In the genomic region with DNA sequence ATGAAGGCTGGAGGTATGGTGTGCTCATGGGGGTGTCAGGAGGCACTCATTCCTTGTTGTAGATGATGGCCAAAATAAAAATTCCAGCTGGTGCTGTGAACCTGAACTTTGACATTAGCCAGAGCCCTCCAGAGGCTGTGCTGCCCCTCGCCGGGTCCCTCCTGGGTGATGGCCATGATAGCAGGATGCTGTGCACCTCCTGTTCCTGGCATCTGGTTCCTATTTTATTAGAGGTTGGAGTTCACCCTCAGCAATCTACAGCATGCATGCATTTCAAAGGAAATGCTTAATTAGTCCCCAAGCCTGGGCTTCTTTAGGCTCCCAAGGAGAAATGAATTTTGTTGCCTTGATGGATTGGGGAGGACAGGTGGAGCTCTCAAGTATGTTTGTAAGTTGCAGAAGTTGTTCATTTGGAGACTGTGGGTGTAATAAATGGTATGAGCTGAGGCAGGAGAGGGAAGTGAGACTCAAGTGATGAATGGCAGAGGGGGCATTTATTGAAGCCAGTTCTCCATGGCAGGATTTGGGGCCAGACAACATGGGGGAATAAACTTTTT, we compare ENCODE assay signal across 27 cellular contexts.
DNase-seq lines count a peak whose midpoint lies in the region; ATAC-seq and TF ChIP-seq lines count a peak whose summit lies in the region.
"Had no signal": no experiment of that assay in that cellular context is flagged by ENCODE, and none has a peak within 500 bp of the region (broad histone marks: within the 10 kb centered on the region; RNA-seq: fewer than 3 reads in every experiment).

No MANE protein-coding gene starts in this region.

- H3K9ac ChIP-seq in endodermal cell (ENCODE audit: extremely low read depth, low read length, poor library complexity, severe bottlenecking), result no peak overlapping the region
- H3K9ac ChIP-seq: BLaER1 treated with 17β-estradiol and CSF1 and Interleukin-3, amounts not matched to agents 10 nM and 100 nM had no signal

- H3K4me3 Mint-ChIP-seq in endodermal cell (no peak overlapping the region), progenitor cell of endocrine pancreas (ENCODE audit: low read depth) (no peak overlapping the region)
- H3K4me3 Mint-ChIP-seq: CD4-positive, alpha-beta memory T cell had no signal

- H3K9me3 ChIP-seq in endodermal cell (ENCODE audit: control insufficient read depth, low read length), result no peaks in the 10 kb centered on the region
- H3K9me3 ChIP-seq: BLaER1 treated with 17β-estradiol and CSF1 and Interleukin-3, amounts not matched to agents 10 nM and 100 nM; Caco-2; MG63 had no signal

- no peaks in the 10 kb centered on the region for H3K36me3 ChIP-seq in endodermal cell (ENCODE audit: control insufficient read depth, insufficient read depth, low read length)
- H3K36me3 ChIP-seq: BLaER1 treated with 17β-estradiol and CSF1 and Interleukin-3, amounts not matched to agents 10 nM and 100 nM; MG63 had no signal

- H3K4me3 ChIP-seq in endodermal cell (ENCODE audit: low read length), result no peak overlapping the region
- H3K4me3 ChIP-seq: BLaER1 treated with 17β-estradiol and CSF1 and Interleukin-3, amounts not matched to agents 10 nM and 100 nM; K562; MG63; SK-N-MC had no signal

- H3K27ac Mint-ChIP-seq in endodermal cell, result no peak overlapping the region
- peak overlapping the region; percentile 38 for H3K27ac Mint-ChIP-seq in progenitor cell of endocrine pancreas
- H3K27ac Mint-ChIP-seq: CD4-positive, alpha-beta memory T cell had no signal

- H3K4me1 Mint-ChIP-seq in endodermal cell (peaks cover 17% of the 10 kb centered on the region), progenitor cell of endocrine pancreas (ENCODE audit: low read depth) (peaks cover 11% of the 10 kb centered on the region)
- H3K4me1 Mint-ChIP-seq: CD4-positive, alpha-beta memory T cell had no signal

- no peak for TF ChIP-seq CTCF in endodermal cell (conservative IDR thresholded peaks at IDR 0.05)
- TF ChIP-seq CTCF in progenitor cell of endocrine pancreas (IDR thresholded peaks at IDR 0.05; ENCODE audit: unreplicated experiment), result no peak

- peak overlapping the region; percentile 44 for H3K27ac ChIP-seq in endodermal cell (ENCODE audit: low read depth, low read length)
- H3K27ac ChIP-seq: BLaER1 treated with 17β-estradiol and CSF1 and Interleukin-3, amounts not matched to agents 10 nM and 100 nM; HL-60; SK-N-MC had no signal

- no peaks in the 10 kb centered on the region for H3K27me3 ChIP-seq in endodermal cell (ENCODE audit: control insufficient read depth, insufficient read depth, low read length, poor library complexity, severe bottlenecking)
- H3K27me3 ChIP-seq: BLaER1 treated with 17β-estradiol and CSF1 and Interleukin-3, amounts not matched to agents 10 nM and 100 nM; MG63 had no signal

- H3K27me3 Mint-ChIP-seq in endodermal cell (ENCODE audit: insufficient read depth) (peaks cover 2% of the 10 kb centered on the region), progenitor cell of endocrine pancreas (peaks cover 80% of the 10 kb centered on the region)
- H3K27me3 Mint-ChIP-seq: CD4-positive, alpha-beta memory T cell had no signal

- peak; percentile 16 for DNase-seq in EH (ENCODE audit: low read depth)
- peak; percentile 49 for DNase-seq in NCI-H69 (lab: John Stamatoyannopoulos, UW)
- no peak for DNase-seq in endodermal cell
- no peak for DNase-seq in progenitor cell of endocrine pancreas (ENCODE audit: low spot score, unreplicated experiment)
- DNase-seq in mesenteric fat pad (ENCODE audit: low spot score), result no peak
- DNase-seq: ACHN; Caco-2; CD4-positive, alpha-beta memory T cell; DMS153; GDM1; MG63; NCI-H1092 treated with DMSO at 0.1 percent for 48 hours; NCI-H146; NCI-H2029; NCI-H2227 treated with DMSO at 0.1 percent for 48 hours; NCI-H510A; NCI-H774; NK-92 treated with Interleukin-12 subunit alpha and Interleukin-12 subunit beta, amount 100 ng/mL, for 24 hours; OCI-M1 had no signal

- H3K9me3 Mint-ChIP-seq in endodermal cell, result no peaks in the 10 kb centered on the region
- no peaks in the 10 kb centered on the region for H3K9me3 Mint-ChIP-seq in progenitor cell of endocrine pancreas (ENCODE audit: low read depth)
- H3K9me3 Mint-ChIP-seq: CD4-positive, alpha-beta memory T cell had no signal

- peaks cover 6% of the 10 kb centered on the region for H3K4me1 ChIP-seq in endodermal cell (ENCODE audit: control insufficient read depth, insufficient read depth, low read length)

- ATAC-seq in HG03159 (IDR thresholded peaks at IDR 0.05; ENCODE audit: unreplicated experiment) (no peak), HG02852 (IDR thresholded peaks at IDR 0.05; ENCODE audit: unreplicated experiment) (no peak)
- ATAC-seq: HCT116, HepG2, K562 had no signal

- WGBS in endodermal cell (ENCODE audit: insufficient coverage in 1 of 2, insufficient read length in 1 of 2), 2 experiments, result 93 to 94% methylated on average over 2 of the region's 2 CpGs

- H3K36me3 Mint-ChIP-seq in endodermal cell (ENCODE audit: low read depth) (no peaks in the 10 kb centered on the region), progenitor cell of endocrine pancreas (ENCODE audit: insufficient read depth) (no peaks in the 10 kb centered on the region)
- H3K36me3 Mint-ChIP-seq: CD4-positive, alpha-beta memory T cell had no signal

Comparison
In these comparisons a context has a peak if more than half of its experiments do, and no peak if none do; other contexts are left out.
1. DNase-seq: peak in EH (single experiment) and NCI-H69 (single experiment); none in endodermal cell (single experiment), progenitor cell of endocrine pancreas (single experiment) and mesenteric fat pad (single experiment).